In the genomic region with DNA sequence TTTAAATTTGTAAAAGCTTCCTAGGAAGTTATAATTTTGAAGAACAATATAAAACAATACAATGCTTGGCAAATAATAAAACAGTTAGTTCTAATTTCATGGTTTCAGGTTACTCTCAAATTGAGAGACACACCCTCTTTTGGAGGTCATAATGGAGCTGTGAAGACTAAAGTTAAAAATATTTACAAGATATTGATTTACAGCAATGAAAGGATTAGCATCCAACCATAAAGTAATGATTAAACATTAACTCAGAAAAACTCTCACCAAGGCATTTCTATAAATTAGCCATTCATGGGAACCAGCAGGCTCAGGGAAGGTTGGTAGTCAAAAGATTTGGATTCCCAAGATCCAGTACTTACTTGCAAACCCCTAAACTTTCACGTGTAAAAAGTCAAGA, we compare ENCODE assay signal across 17 cellular contexts.
"Had no signal": no experiment of that assay in that cellular context is flagged by ENCODE, and none has a peak within 500 bp of the region (broad histone marks: within the 10 kb centered on the region; RNA-seq: fewer than 3 reads in every experiment).

No MANE protein-coding gene starts in this region.

- H3K4me1 ChIP-seq: neural progenitor cell, pancreas had no signal

- H3K27ac Mint-ChIP-seq: activated CD4-positive, alpha-beta T cell treated with anti-CD3 and anti-CD28 coated beads, Interleukin-2, amount 10 ng/mL, durations not matched to agents 7 days and 5 days; activated naive CD4-positive, alpha-beta T cell treated with anti-CD3 and anti-CD28 coated beads, Interleukin-2, amount 10 ng/mL, durations not matched to agents 7 days and 5 days; activated T-helper 2 cell treated with anti-CD3 and anti-CD28 coated beads, Interferon-gamma antibody, Interleukin-2, Interleukin-4, amounts not matched to agents 10 μg/mL and 5 μg/mL and 100 μg/mL, durations not matched to agents 14 hours and 24 hours and 36 hours; neural progenitor cell; stimulated activated naive CD8-positive, alpha-beta T cell treated with anti-CD3 and anti-CD28 coated beads, Interleukin-15, amount 100 ng/mL, for 72 hours had no signal

- H3K4me3 ChIP-seq: coronary artery, heart right ventricle, neural progenitor cell, pancreas, thoracic aorta had no signal

- H3K36me3 ChIP-seq: heart right ventricle, neural progenitor cell, pancreas, thoracic aorta had no signal

- ATAC-seq: heart right ventricle; pancreas; stimulated activated naive CD8-positive, alpha-beta T cell treated with anti-CD3 and anti-CD28 coated beads, Interleukin-15, amount 100 ng/mL, for 72 hours had no signal

- H3K9me3 ChIP-seq: heart right ventricle, pancreas, thoracic aorta had no signal

- H3K36me3 Mint-ChIP-seq: neural progenitor cell had no signal

- H3K4me2 ChIP-seq: neural progenitor cell had no signal

- H3K9ac ChIP-seq: neural progenitor cell had no signal

- H3K27ac ChIP-seq: coronary artery, heart right ventricle, neural progenitor cell, pancreas, thoracic aorta had no signal

- H3K27me3 ChIP-seq: heart right ventricle, pancreas had no signal

- H3K9me3 Mint-ChIP-seq: activated naive CD4-positive, alpha-beta T cell treated with anti-CD3 and anti-CD28 coated beads, Interleukin-2, amount 10 ng/mL, durations not matched to agents 7 days and 5 days; activated T-helper 2 cell treated with anti-CD3 and anti-CD28 coated beads, Interferon-gamma antibody, Interleukin-2, Interleukin-4, amounts not matched to agents 10 μg/mL and 5 μg/mL and 100 μg/mL, durations not matched to agents 14 hours and 24 hours and 36 hours; neural progenitor cell; stimulated activated naive CD8-positive, alpha-beta T cell treated with anti-CD3 and anti-CD28 coated beads, Interleukin-15, amount 100 ng/mL, for 72 hours had no signal

- H2AFZ ChIP-seq: neural progenitor cell had no signal

- H3K27me3 Mint-ChIP-seq: activated CD4-positive, alpha-beta T cell treated with anti-CD3 and anti-CD28 coated beads, Interleukin-2, amount 10 ng/mL, durations not matched to agents 7 days and 5 days; activated naive CD4-positive, alpha-beta T cell treated with anti-CD3 and anti-CD28 coated beads, Interleukin-2, amount 10 ng/mL, durations not matched to agents 7 days and 5 days; stimulated activated naive CD8-positive, alpha-beta T cell treated with anti-CD3 and anti-CD28 coated beads, Interleukin-15, amount 100 ng/mL, for 72 hours had no signal

- H3K4me3 Mint-ChIP-seq: activated CD4-positive, alpha-beta T cell treated with anti-CD3 and anti-CD28 coated beads, Interleukin-2, amount 10 ng/mL, durations not matched to agents 7 days and 5 days; activated naive CD4-positive, alpha-beta T cell treated with anti-CD3 and anti-CD28 coated beads, Interleukin-2, amount 10 ng/mL, durations not matched to agents 7 days and 5 days; neural progenitor cell; stimulated activated naive CD8-positive, alpha-beta T cell treated with anti-CD3 and anti-CD28 coated beads, Interleukin-15, amount 100 ng/mL, for 72 hours had no signal

- DNase-seq: activated CD4-positive, alpha-beta T cell treated with anti-CD3 and anti-CD28 coated beads, Interleukin-2, amount 10 ng/mL, durations not matched to agents 7 days and 5 days; activated CD4-positive, CD25-positive, alpha-beta regulatory T cell; activated CD8-positive, alpha-beta memory T cell treated with anti-CD3 and anti-CD28 coated beads for 24 hours; activated naive CD4-positive, alpha-beta T cell treated with anti-CD3 and anti-CD28 coated beads, Interleukin-2, amount 10 ng/mL, durations not matched to agents 7 days and 5 days; caudate nucleus; effector CD4-positive, alpha-beta T cell; foreskin melanocyte; heart right ventricle; kidney; pancreas; stimulated activated CD4-positive, alpha-beta T cell treated with anti-CD3 and anti-CD28 coated beads, Interleukin-15, amount 100 ng/mL, for 24 hours; stimulated activated CD4-positive, alpha-beta T cell treated with anti-CD3 and anti-CD28 coated beads, Interleukin-4, amount 100 ng/mL, for 24 hours; stimulated activated naive CD8-positive, alpha-beta T cell treated with anti-CD3 and anti-CD28 coated beads, Interleukin-15, amount 100 ng/mL, for 72 hours had no signal
